Comparison of ENCODE assay signal across 9 cellular contexts in genomic region chr3:149314807-149315578, GRCh38. TPM values are rescaled to one million over a fixed set of nuclear protein-coding genes. Genes with fewer than 3 reads are reported as not detected.
A peak's percentile ranks its signal among the peaks of the same experiment; 100 is the strongest.
DNase-seq lines count a peak whose midpoint lies in the region; ATAC-seq, FAIRE-seq and TF ChIP-seq lines count a peak whose summit lies in the region.
"Had no signal": no experiment of that assay in that cellular context is flagged by ENCODE, and none has a peak within 500 bp of the region (broad histone marks: within the 10 kb centered on the region; RNA-seq: fewer than 3 reads in every experiment).

No MANE protein-coding gene starts in this region.

- H3K9ac ChIP-seq in GM23248 (peak overlapping the region; percentile 51), smooth muscle cell (ENCODE audit: low read depth) (peak overlapping the region; percentile 44)

- CTCF ChIA-PET in CD8-positive, alpha-beta memory T cell (lab: Charles Lee) = no interaction called here

- H2AFZ ChIP-seq in GM23248 = peak overlapping the region; percentile 40; the same call in 1 of the 2 replicates
- H2AFZ ChIP-seq in smooth muscle cell (ENCODE audit: low read depth) = no peak overlapping the region

- FAIRE-seq in TTC549 (lab: Jason Lieb, UNC) = peak; percentile 53

- DNase-seq in GM23248 (peak; percentile 89), hepatic stellate cell (ENCODE audit: low spot score) (peak; percentile 36), smooth muscle cell (lab: John Stamatoyannopoulos, UW; ENCODE audit: unreplicated experiment) (no peak)
- no peak for DNase-seq in CD8-positive, alpha-beta memory T cell
- DNase-seq in activated CD4-positive, alpha-beta T cell treated with anti-CD3 and anti-CD28 coated beads for 48 hours = no peak
- DNase-seq: activated gamma-delta T cell, NCI-H2081 had no signal

- H3K4me3 ChIP-seq in GM23248 (peak overlapping the region; percentile 42), smooth muscle cell (peak overlapping the region; percentile 12)
- no peak overlapping the region for H3K4me3 ChIP-seq in CD8-positive, alpha-beta memory T cell (ENCODE audit: low read length)

- 41 to 42% methylated on average over 7 of the region's 7 CpGs for WGBS in GM23248 (ENCODE audit: low coverage in 1 of 2, low lambda C conversion rate in 2 of 2, missing lambda C conversion rate in 2 of 2), 2 experiments
- WGBS in smooth muscle cell (ENCODE audit: low lambda C conversion rate) = 45% methylated on average over 7 of the region's 7 CpGs

- peaks cover 29% of the 10 kb centered on the region for H3K4me1 ChIP-seq in GM23248 (ENCODE audit: insufficient read depth)
- peaks cover 10% of the 10 kb centered on the region for H3K4me1 ChIP-seq in smooth muscle cell (ENCODE audit: low read depth)
- no peaks in the 10 kb centered on the region for H3K4me1 ChIP-seq in CD8-positive, alpha-beta memory T cell (ENCODE audit: insufficient read depth, low read length)

- no peaks in the 10 kb centered on the region for H3K79me2 ChIP-seq in GM23248 (ENCODE audit: insufficient read depth)
- H3K79me2 ChIP-seq in smooth muscle cell (ENCODE audit: low read depth) = no peaks in the 10 kb centered on the region

- H3K27ac Mint-ChIP-seq in CD8-positive, alpha-beta memory T cell = no peak overlapping the region

- no peaks in the 10 kb centered on the region for H3K9me3 ChIP-seq in GM23248 (ENCODE audit: low read depth)
- H3K9me3 ChIP-seq in smooth muscle cell (replicated peaks; ENCODE audit: low read depth) = no peaks in the 10 kb centered on the region
- no peaks in the 10 kb centered on the region for H3K9me3 ChIP-seq in CD8-positive, alpha-beta memory T cell (ENCODE audit: low read length)

- H3K27me3 ChIP-seq in GM23248 (replicated peaks; ENCODE audit: insufficient read depth) (no peaks in the 10 kb centered on the region), smooth muscle cell (ENCODE audit: low read depth) (no peaks in the 10 kb centered on the region)
- no peaks in the 10 kb centered on the region for H3K27me3 ChIP-seq in CD8-positive, alpha-beta memory T cell (ENCODE audit: insufficient read depth, low read length, poor library complexity, severe bottlenecking)

- no peaks in the 10 kb centered on the region for H3K4me1 Mint-ChIP-seq in CD8-positive, alpha-beta memory T cell

- H3K27ac ChIP-seq in GM23248 (peak overlapping the region; percentile 85), smooth muscle cell (ENCODE audit: low read depth) (peak overlapping the region; percentile 88)
- no peak overlapping the region for H3K27ac ChIP-seq in CD8-positive, alpha-beta memory T cell (ENCODE audit: low read depth, low read length)

- peaks cover 13 to 34% of the 10 kb centered on the region in 2 donors for H3K27me3 Mint-ChIP-seq in CD8-positive, alpha-beta memory T cell

- H3K9me2 ChIP-seq in GM23248 (ENCODE audit: insufficient read depth) = no peaks in the 10 kb centered on the region

- peaks cover 0 to 11% (median 2%) of the 10 kb centered on the region in 3 donors for H3K36me3 Mint-ChIP-seq in CD8-positive, alpha-beta memory T cell

- no peak overlapping the region for H3K4me3 Mint-ChIP-seq in CD8-positive, alpha-beta memory T cell

- in situ Hi-C loops in GM23248 (cut with MboI) = no loop called here

- peaks cover 0 to 2% (median 0%) of the 10 kb centered on the region in 5 donors for H3K9me3 Mint-ChIP-seq in CD8-positive, alpha-beta memory T cell

- H3F3A ChIP-seq in GM23248 (ENCODE audit: insufficient read depth) (peaks cover 26% of the 10 kb centered on the region), smooth muscle cell (ENCODE audit: low read depth) (peaks cover 16% of the 10 kb centered on the region)

- H4K20me1 ChIP-seq in GM23248 (ENCODE audit: insufficient read depth) (no peaks in the 10 kb centered on the region), smooth muscle cell (ENCODE audit: low read depth) (no peaks in the 10 kb centered on the region)

- no peak for ATAC-seq in GM21447 (IDR thresholded peaks at IDR 0.05; ENCODE audit: unreplicated experiment)

- H3K4me2 ChIP-seq in GM23248 (ENCODE audit: unreplicated experiment) = peak overlapping the region; percentile 61
- H3K4me2 ChIP-seq in smooth muscle cell = peak overlapping the region; percentile 72

- TF ChIP-seq CTCF in smooth muscle cell (IDR thresholded peaks at IDR 0.05; ENCODE audit: borderline replicate concordance, insufficient read depth, poor library complexity, severe bottlenecking) = no peak

- POLR2A ChIA-PET in CD8-positive, alpha-beta memory T cell (lab: Charles Lee) = no interaction called here

- H3K36me3 ChIP-seq in GM23248 (ENCODE audit: low read depth) (no peaks in the 10 kb centered on the region), smooth muscle cell (ENCODE audit: low read depth) (no peaks in the 10 kb centered on the region)
- no peaks in the 10 kb centered on the region for H3K36me3 ChIP-seq in CD8-positive, alpha-beta memory T cell (ENCODE audit: insufficient read depth, low read length)

RNA-seq across cellular contexts. Expression of gene TM4SF18, which starts 18.4 kb away (rescaled TPM):
- not detected in 2 replicates for total RNA-seq in GM23248 (2014; rRNA removed; shearing (Covaris generic))
- not detected in 2 replicates for polyA plus RNA-seq in GM23248 (2016; fragmentation: Nextera tagmentation; extraction: Ambion mirVana)
- 0.40 and 0.58 TPM in 2 replicates for total RNA-seq in smooth muscle cell
- polyA plus RNA-seq in smooth muscle cell = 0.37 and 0.86 TPM in 2 replicates
- not detected for total RNA-seq in CD8-positive, alpha-beta memory T cell
- polyA plus RNA-seq in CD8-positive, alpha-beta memory T cell = not detected

Comparison
In these comparisons a context has a peak if more than half of its experiments do, and no peak if none do; other contexts are left out.
1. DNase-seq: peak in GM23248 (single experiment) and hepatic stellate cell (single experiment); none in smooth muscle cell (single experiment), CD8-positive, alpha-beta memory T cell (0 of 5) and activated CD4-positive, alpha-beta T cell treated with anti-CD3 and anti-CD28 coated beads for 48 hours (single experiment).